Comparison of ENCODE assay signal across 8 cellular contexts in the genomic region with DNA sequence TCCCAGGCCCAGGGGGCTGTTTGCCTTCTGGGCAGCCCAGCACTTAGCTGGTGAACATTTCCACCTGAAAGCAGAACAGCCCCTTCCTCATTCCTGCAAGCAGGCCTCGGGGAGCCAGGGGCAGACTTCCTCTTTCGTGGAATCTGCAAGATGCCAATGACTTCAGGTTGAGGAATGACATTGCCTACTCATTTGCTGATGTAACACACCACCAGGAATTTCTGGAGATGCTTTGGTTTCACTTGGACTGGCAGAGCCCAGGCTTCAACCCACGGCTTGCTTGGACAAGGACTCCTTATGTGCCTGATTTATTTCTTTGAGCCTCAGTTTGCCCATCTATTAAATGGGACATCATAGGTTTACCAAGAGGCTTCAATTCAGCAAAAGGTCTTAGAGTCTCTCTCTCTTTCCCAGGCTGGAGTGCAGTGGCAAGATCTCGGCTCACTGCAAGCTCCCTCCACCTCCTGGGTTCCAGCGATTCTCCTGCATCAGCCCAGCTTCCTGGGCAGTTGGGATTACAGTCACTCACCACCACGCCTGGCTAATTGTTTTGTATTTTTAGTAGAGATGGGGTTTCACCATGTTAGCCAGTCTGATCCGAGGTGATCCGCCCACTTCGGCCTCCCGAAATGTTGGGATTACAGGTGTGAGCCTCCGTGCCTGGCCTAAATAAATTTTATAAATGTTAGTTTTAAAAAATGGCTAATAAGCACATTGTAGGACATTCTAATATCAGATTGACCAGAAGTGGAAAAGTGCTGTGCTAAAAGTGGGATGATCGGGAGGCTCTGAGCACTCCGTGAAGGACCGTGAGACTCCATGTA. TPM values are rescaled to one million over a fixed set of nuclear protein-coding genes. Genes with fewer than 3 reads are reported as not detected.
DNase-seq lines count a peak whose midpoint lies in the region; ATAC-seq and TF ChIP-seq lines count a peak whose summit lies in the region.

No MANE protein-coding gene starts in this region.

- no peak overlapping the region for H3K4me3 ChIP-seq in mesendoderm (ENCODE audit: low read length)

- no peaks in the 10 kb centered on the region for H3K79me2 ChIP-seq in mesendoderm (ENCODE audit: control insufficient read depth, insufficient read depth, low read length)

- no peaks in the 10 kb centered on the region for H3K36me3 ChIP-seq in mesendoderm (ENCODE audit: control insufficient read depth, insufficient read depth, low read length)

- H2BK15ac ChIP-seq in mesendoderm (replicated peaks; ENCODE audit: low read depth) = no peak overlapping the region

- no peak overlapping the region for H3K27ac ChIP-seq in mesendoderm (ENCODE audit: low read depth, low read length)

- no peak overlapping the region for H3K23ac ChIP-seq in mesendoderm (ENCODE audit: low read length)

- no peaks in the 10 kb centered on the region for H3K4me1 ChIP-seq in mesendoderm (ENCODE audit: control insufficient read depth, low read depth, low read length)

- no peak overlapping the region for H3K4ac ChIP-seq in mesendoderm (ENCODE audit: low read depth, low read length)

- TF ChIP-seq CTCF in AG09319 (IDR thresholded peaks at IDR 0.05; ENCODE audit: low read depth, low read length) = no peak

- no peak overlapping the region for H2BK120ac ChIP-seq in mesendoderm (ENCODE audit: low read depth, low read length)

- H4K8ac ChIP-seq in mesendoderm (ENCODE audit: low read depth, low read length) = no peak overlapping the region

- H3K27me3 ChIP-seq in mesendoderm (ENCODE audit: insufficient read depth, low read length, poor library complexity) = no peaks in the 10 kb centered on the region

- H3K56ac ChIP-seq in mesendoderm (ENCODE audit: low read length) = no peak overlapping the region

- no peak overlapping the region for H3K4me2 ChIP-seq in mesendoderm (ENCODE audit: low read length)

- H3K9ac ChIP-seq in mesendoderm (ENCODE audit: low read length) = no peak overlapping the region

- peak; percentile 56 for DNase-seq in AG09319 (ENCODE audit: extremely low read depth, low read depth)
- DNase-seq in HS-27A (ENCODE audit: low read depth) = peak; percentile 49
- DNase-seq in astrocyte of the hippocampus (ENCODE audit: low read depth, low spot score) = peak; percentile 76
- DNase-seq in mesendoderm = peak; percentile 81
- no peak for DNase-seq in stimulated activated CD4-positive, alpha-beta T cell treated with anti-CD3 and anti-CD28 coated beads, Interleukin-12 subunit alpha, Interleukin-12 subunit beta, amount 100 ng/mL, for 4 hours
- no peak for DNase-seq in SHP77 treated with DMSO at 0.1 percent for 48 hours (lab: John Stamatoyannopoulos, UW)
- no peak for DNase-seq in NCI-H1105 (lab: John Stamatoyannopoulos, UW)

- no peak overlapping the region for H2AK5ac ChIP-seq in mesendoderm (ENCODE audit: low read length)

- no peak overlapping the region for H4K5ac ChIP-seq in mesendoderm (ENCODE audit: low read length)

- ATAC-seq in GM18511 (IDR thresholded peaks at IDR 0.05; ENCODE audit: unreplicated experiment) = no peak

- no peaks in the 10 kb centered on the region for H3K79me1 ChIP-seq in mesendoderm (ENCODE audit: low read length)

- WGBS in mesendoderm (ENCODE audit: extremely low coverage, insufficient coverage, low lambda C conversion rate) = no CpG with 5 or more reads among the region's 14 CpGs

- no peak overlapping the region for H3K18ac ChIP-seq in mesendoderm (ENCODE audit: low read length)

- H2BK5ac ChIP-seq in mesendoderm (ENCODE audit: low read length) = no peak overlapping the region

RNA-seq across cellular contexts. Expression of a gene that starts 0.9 kb away (rescaled TPM):
- polyA plus RNA-seq in mesendoderm (2013, experiment 1 of 2) = 1.7 TPM
- 1.4 TPM for polyA plus RNA-seq in mesendoderm (2013, experiment 2 of 2)

Comparison
In these comparisons a context has a peak if more than half of its experiments do, and no peak if none do; other contexts are left out.
1. DNase-seq: peak in AG09319 (single experiment), HS-27A (single experiment), astrocyte of the hippocampus (single experiment) and mesendoderm (single experiment); none in stimulated activated CD4-positive, alpha-beta T cell treated with anti-CD3 and anti-CD28 coated beads, Interleukin-12 subunit alpha, Interleukin-12 subunit beta, amount 100 ng/mL, for 4 hours (single experiment), SHP77 treated with DMSO at 0.1 percent for 48 hours (single experiment) and NCI-H1105 (single experiment).